Comparison of ENCODE assay signal across 18 cellular contexts in genomic region chr11:8792636-8793035, GRCh38.
DNase-seq lines count a peak whose midpoint lies in the region; ATAC-seq and TF ChIP-seq lines count a peak whose summit lies in the region.
"Had no signal": no experiment of that assay in that cellular context is flagged by ENCODE, and none has a peak within 500 bp of the region (broad histone marks: within the 10 kb centered on the region; RNA-seq: fewer than 3 reads in every experiment).

No MANE protein-coding gene starts in this region.

- H3K27ac ChIP-seq in right lobe of liver: peak overlapping the region in 1 of 3 donors; percentile 76
- H3K27ac ChIP-seq in transverse colon: peak overlapping the region; percentile 66 to 81 (median 77)
- H3K27ac ChIP-seq: C4-2B had no signal

- in situ Hi-C loops in transverse colon (cut with MboI; ENCODE audit: low pct_ligation_motif_present in 1 of 4, low pct_unique_long_range_greater_than_20kb in 1 of 4, low sequenced_read_pairs in 3 of 4): no loop called here

- no peak overlapping the region for H3K9ac ChIP-seq in adipocyte (ENCODE audit: low read length)

- H3K4me3 ChIP-seq in adipocyte (ENCODE audit: low read length): peak overlapping the region; percentile 45
- H3K4me3 ChIP-seq in fibroblast of villous mesenchyme (ENCODE audit: low read depth, low read length): no peak overlapping the region
- peak overlapping the region in 2 of 3 donors; percentile 58 to 64 for H3K4me3 ChIP-seq in right lobe of liver
- no peak overlapping the region for H3K4me3 ChIP-seq in transverse colon
- H3K4me3 ChIP-seq: GM23338 had no signal

- no peaks in the 10 kb centered on the region for H3K27me3 ChIP-seq in adipocyte (replicated peaks; ENCODE audit: control insufficient read depth, insufficient read depth, low read length)
- no peaks in the 10 kb centered on the region for H3K27me3 ChIP-seq in right lobe of liver
- no peaks in the 10 kb centered on the region for H3K27me3 ChIP-seq in transverse colon

- H3K9me3 ChIP-seq in adipocyte (ENCODE audit: control insufficient read depth, low read length) (no peaks in the 10 kb centered on the region), right lobe of liver (no peaks in the 10 kb centered on the region), transverse colon (no peaks in the 10 kb centered on the region)

- ATAC-seq in right lobe of liver: peak; percentile 45 to 59 (median 56)
- ATAC-seq: GM23338 had no signal

- intact Hi-C loops in right lobe of liver (cut with DNase I) (no loop called here), transverse colon (cut with DNase I; ENCODE audit: low total_unique reads) (no loop called here)

- WGBS in right lobe of liver (ENCODE audit: insufficient coverage, low coverage, low lambda C conversion rate, missing lambda C conversion rate): 29% methylated on average over 2 of the region's 2 CpGs
- 59 to 66% methylated on average over 2 of the region's 2 CpGs for WGBS in transverse colon (ENCODE audit: low coverage in 1 of 2), 2 donors

- TF ChIP-seq CTCF in fibroblast of villous mesenchyme (IDR thresholded peaks at IDR 0.05; ENCODE audit: insufficient read depth, low read depth, low read length) (no peak), right lobe of liver (IDR thresholded peaks at IDR 0.05) (no peak), transverse colon (IDR thresholded peaks at IDR 0.05) (no peak)

- H3K4me1 ChIP-seq in adipocyte (ENCODE audit: control insufficient read depth, insufficient read depth, low read length) (peaks cover 17% of the 10 kb centered on the region), right lobe of liver (peaks cover 0 to 45% (median 7%) of the 10 kb centered on the region in 4 donors), transverse colon (peaks cover 27 to 73% (median 59%) of the 10 kb centered on the region in 4 donors)

- no peak for TF ChIP-seq POLR2A in right lobe of liver (IDR thresholded peaks at IDR 0.05)
- TF ChIP-seq POLR2A in transverse colon (IDR thresholded peaks at IDR 0.05): no peak

- H3K36me3 ChIP-seq in adipocyte (ENCODE audit: control insufficient read depth, insufficient read depth, low read length, severe bottlenecking): no peaks in the 10 kb centered on the region
- H3K36me3 ChIP-seq in right lobe of liver: no peaks in the 10 kb centered on the region
- H3K36me3 ChIP-seq in transverse colon: no peaks in the 10 kb centered on the region

- TF ChIP-seq EP300 in transverse colon (IDR thresholded peaks at IDR 0.05; ENCODE audit: low read depth): no peak

- DNase-seq in adipocyte (ENCODE audit: low read depth): peak; percentile 50
- peak; percentile 35 for DNase-seq in fibroblast of villous mesenchyme (ENCODE audit: low read depth)
- no peak for DNase-seq in right lobe of liver
- no peak for DNase-seq in transverse colon
- no peak for DNase-seq in activated CD4-positive, alpha-beta T cell treated with anti-CD3 and anti-CD28 coated beads for 1 hour
- no peak for DNase-seq in activated gamma-delta T cell treated with Interleukin-2 at 50 U/mL for 16 hours
- no peak for DNase-seq in NCI-H510A (lab: John Stamatoyannopoulos, UW)
- DNase-seq: ACHN, DMS79 treated with DMSO at 0.1 percent for 48 hours, HCEC 1CT, NCI-H1417, NCI-H187, NCI-H226, NCI-H524 treated with DMSO at 0.1 percent for 48 hours, RPMI8226, SIG-M5 had no signal

Comparison
In these comparisons a context has a peak if more than half of its experiments do, and no peak if none do; other contexts are left out.
1. DNase-seq: peak in adipocyte (single experiment) and fibroblast of villous mesenchyme (single experiment); none in right lobe of liver (0 of 3), transverse colon (single experiment), activated CD4-positive, alpha-beta T cell treated with anti-CD3 and anti-CD28 coated beads for 1 hour (single experiment), activated gamma-delta T cell treated with Interleukin-2 at 50 U/mL for 16 hours (single experiment) and NCI-H510A (single experiment).
2. H3K4me3 ChIP-seq: peak in adipocyte (single experiment) and right lobe of liver (2 of 3); none in fibroblast of villous mesenchyme (single experiment) and transverse colon (0 of 4).